In the genomic region with DNA sequence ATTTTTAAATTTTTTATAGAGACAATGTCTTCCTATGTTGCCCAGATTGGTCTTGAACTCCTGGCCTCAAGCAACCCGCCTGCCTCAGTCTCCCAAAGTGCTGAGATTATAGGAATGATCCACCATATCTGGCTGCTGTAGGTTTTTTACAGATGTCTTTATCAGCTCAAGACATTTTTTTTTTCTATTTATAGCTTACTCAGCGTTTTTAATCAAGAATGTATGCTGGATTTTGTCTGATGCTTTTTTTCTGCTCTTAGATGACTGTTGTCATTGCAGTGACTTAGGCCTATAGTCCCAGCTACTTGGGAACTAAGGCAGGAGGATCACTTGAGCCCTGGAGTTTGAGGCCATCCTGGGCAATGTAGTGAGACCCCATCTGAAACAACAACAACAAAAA, we compare ENCODE assay signal across 7 cellular contexts.
"Had no signal": no experiment of that assay in that cellular context is flagged by ENCODE, and none has a peak within 500 bp of the region (broad histone marks: within the 10 kb centered on the region; RNA-seq: fewer than 3 reads in every experiment).

No MANE protein-coding gene starts in this region.

- H3K27ac ChIP-seq: KMS-11 had no signal

- H3K36me3 ChIP-seq: HAP-1 had no signal

- H2AFZ ChIP-seq: GM23338 had no signal

- H3K4me2 ChIP-seq: GM23338, KMS-11 had no signal

- H3K9ac ChIP-seq: KMS-11 had no signal

- DNase-seq: H7, HFFc6, KBM-7 had no signal

- ATAC-seq: GM23338, HCT116 had no signal

- H3K4me3 ChIP-seq: GM23338, HAP-1 had no signal
